1 cellular context compared by ENCODE assay signal in genomic region chr10:97686301-97686961, GRCh38.
A peak's percentile ranks its signal among the peaks of the same experiment; 100 is the strongest.
TF ChIP-seq lines count a peak whose summit lies in the region.

No MANE protein-coding gene starts in this region.

TF ChIP-seq in HEK293, 187 proteins besides CTCF, POLR2A, EP300 and RAD21 (continued from another document):
- TF ChIP-seq, protein P1, sequence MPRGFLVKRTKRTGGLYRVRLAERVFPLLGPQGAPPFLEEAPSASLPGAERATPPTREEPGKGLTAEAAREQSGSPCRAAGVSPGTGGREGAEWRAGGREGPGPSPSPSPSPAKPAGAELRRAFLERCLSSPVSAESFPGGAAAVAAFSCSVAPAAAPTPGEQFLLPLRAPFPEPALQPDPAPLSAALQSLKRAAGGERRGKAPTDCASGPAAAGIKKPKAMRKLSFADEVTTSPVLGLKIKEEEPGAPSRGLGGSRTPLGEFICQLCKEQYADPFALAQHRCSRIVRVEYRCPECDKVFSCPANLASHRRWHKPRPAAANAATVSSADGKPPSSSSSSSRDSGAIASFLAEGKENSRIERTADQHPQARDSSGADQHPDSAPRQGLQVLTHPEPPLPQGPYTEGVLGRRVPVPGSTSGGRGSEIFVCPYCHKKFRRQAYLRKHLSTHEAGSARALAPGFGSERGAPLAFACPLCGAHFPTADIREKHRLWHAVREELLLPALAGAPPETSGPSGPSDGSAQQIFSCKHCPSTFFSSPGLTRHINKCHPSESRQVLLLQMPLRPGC (tag by site-specific recombination; IDR thresholded peaks at IDR 0.05), result no peak
- TF ChIP-seq, protein P2, sequence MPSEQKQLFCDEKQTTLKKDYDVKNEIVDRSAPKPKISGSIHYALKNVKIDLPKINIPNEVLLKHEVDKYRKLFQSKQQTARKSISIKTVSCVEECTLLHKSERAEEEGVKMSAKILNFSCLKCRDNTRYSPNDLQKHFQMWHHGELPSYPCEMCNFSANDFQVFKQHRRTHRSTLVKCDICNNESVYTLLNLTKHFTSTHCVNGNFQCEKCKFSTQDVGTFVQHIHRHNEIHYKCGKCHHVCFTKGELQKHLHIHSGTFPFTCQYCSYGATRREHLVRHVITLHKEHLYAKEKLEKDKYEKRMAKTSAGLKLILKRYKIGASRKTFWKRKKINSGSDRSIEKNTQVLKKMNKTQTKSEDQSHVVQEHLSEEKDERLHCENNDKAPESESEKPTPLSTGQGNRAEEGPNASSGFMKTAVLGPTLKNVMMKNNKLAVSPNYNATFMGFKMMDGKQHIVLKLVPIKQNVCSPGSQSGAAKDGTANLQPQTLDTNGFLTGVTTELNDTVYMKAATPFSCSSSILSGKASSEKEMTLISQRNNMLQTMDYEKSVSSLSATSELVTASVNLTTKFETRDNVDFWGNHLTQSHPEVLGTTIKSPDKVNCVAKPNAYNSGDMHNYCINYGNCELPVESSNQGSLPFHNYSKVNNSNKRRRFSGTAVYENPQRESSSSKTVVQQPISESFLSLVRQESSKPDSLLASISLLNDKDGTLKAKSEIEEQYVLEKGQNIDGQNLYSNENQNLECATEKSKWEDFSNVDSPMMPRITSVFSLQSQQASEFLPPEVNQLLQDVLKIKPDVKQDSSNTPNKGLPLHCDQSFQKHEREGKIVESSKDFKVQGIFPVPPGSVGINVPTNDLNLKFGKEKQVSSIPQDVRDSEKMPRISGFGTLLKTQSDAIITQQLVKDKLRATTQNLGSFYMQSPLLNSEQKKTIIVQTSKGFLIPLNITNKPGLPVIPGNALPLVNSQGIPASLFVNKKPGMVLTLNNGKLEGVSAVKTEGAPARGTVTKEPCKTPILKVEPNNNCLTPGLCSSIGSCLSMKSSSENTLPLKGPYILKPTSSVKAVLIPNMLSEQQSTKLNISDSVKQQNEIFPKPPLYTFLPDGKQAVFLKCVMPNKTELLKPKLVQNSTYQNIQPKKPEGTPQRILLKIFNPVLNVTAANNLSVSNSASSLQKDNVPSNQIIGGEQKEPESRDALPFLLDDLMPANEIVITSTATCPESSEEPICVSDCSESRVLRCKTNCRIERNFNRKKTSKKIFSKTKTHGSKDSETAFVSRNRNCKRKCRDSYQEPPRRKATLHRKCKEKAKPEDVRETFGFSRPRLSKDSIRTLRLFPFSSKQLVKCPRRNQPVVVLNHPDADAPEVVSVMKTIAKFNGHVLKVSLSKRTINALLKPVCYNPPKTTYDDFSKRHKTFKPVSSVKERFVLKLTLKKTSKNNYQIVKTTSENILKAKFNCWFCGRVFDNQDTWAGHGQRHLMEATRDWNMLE (tag by site-specific recombination; conservative IDR thresholded peaks at IDR 0.05; ENCODE audit: low read depth), result no peak
- TF ChIP-seq KLF8 (tag by site-specific recombination; IDR thresholded peaks at IDR 0.05), result no peak
- TF ChIP-seq, protein P3, sequence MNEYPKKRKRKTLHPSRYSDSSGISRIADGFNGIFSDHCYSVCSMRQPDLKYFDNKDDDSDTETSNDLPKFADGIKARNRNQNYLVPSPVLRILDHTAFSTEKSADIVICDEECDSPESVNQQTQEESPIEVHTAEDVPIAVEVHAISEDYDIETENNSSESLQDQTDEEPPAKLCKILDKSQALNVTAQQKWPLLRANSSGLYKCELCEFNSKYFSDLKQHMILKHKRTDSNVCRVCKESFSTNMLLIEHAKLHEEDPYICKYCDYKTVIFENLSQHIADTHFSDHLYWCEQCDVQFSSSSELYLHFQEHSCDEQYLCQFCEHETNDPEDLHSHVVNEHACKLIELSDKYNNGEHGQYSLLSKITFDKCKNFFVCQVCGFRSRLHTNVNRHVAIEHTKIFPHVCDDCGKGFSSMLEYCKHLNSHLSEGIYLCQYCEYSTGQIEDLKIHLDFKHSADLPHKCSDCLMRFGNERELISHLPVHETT (tag by site-specific recombination; IDR thresholded peaks at IDR 0.05), result 0 out of 2 replicates have a peak, but pooled peaks have one; percentile 26
- TF ChIP-seq ZNF24 (tag by site-specific recombination; IDR thresholded peaks at IDR 0.05), result 0 out of 2 replicates have a peak, but pooled peaks have one; percentile 30
- TF ChIP-seq ZNF473 (tag by site-specific recombination; IDR thresholded peaks at IDR 0.05), result no peak
- TF ChIP-seq PRDM2 (tag by site-specific recombination; IDR thresholded peaks at IDR 0.05; ENCODE audit: borderline replicate concordance), result no peak
- no peak for TF ChIP-seq ZNF211 (tag by site-specific recombination; IDR thresholded peaks at IDR 0.05; ENCODE audit: low read depth)
- no peak for TF ChIP-seq ZNF529 (tag by site-specific recombination; IDR thresholded peaks at IDR 0.05; ENCODE audit: insufficient replicate concordance)
- no peak for TF ChIP-seq ZNF777 (tag by site-specific recombination; IDR thresholded peaks at IDR 0.05; ENCODE audit: borderline replicate concordance)
- no peak for TF ChIP-seq ZSCAN23 (tag by site-specific recombination; IDR thresholded peaks at IDR 0.05)
- TF ChIP-seq, protein P4, sequence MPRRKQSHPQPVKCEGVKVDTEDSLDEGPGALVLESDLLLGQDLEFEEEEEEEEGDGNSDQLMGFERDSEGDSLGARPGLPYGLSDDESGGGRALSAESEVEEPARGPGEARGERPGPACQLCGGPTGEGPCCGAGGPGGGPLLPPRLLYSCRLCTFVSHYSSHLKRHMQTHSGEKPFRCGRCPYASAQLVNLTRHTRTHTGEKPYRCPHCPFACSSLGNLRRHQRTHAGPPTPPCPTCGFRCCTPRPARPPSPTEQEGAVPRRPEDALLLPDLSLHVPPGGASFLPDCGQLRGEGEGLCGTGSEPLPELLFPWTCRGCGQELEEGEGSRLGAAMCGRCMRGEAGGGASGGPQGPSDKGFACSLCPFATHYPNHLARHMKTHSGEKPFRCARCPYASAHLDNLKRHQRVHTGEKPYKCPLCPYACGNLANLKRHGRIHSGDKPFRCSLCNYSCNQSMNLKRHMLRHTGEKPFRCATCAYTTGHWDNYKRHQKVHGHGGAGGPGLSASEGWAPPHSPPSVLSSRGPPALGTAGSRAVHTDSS (tag by site-specific recombination; IDR thresholded peaks at IDR 0.05), result 0 out of 2 replicates have a peak, but pooled peaks have one; percentile 12
- no peak for TF ChIP-seq ZNF274 (IDR thresholded peaks at IDR 0.05; ENCODE audit: low read length)
- no peak for TF ChIP-seq ZNF274 (tag by site-specific recombination; IDR thresholded peaks at IDR 0.05; ENCODE audit: borderline replicate concordance)
- TF ChIP-seq ZNF660 (tag by site-specific recombination; IDR thresholded peaks at IDR 0.05), result no peak
